ENCODE assay signal across 1 cellular context in the genomic region with DNA sequence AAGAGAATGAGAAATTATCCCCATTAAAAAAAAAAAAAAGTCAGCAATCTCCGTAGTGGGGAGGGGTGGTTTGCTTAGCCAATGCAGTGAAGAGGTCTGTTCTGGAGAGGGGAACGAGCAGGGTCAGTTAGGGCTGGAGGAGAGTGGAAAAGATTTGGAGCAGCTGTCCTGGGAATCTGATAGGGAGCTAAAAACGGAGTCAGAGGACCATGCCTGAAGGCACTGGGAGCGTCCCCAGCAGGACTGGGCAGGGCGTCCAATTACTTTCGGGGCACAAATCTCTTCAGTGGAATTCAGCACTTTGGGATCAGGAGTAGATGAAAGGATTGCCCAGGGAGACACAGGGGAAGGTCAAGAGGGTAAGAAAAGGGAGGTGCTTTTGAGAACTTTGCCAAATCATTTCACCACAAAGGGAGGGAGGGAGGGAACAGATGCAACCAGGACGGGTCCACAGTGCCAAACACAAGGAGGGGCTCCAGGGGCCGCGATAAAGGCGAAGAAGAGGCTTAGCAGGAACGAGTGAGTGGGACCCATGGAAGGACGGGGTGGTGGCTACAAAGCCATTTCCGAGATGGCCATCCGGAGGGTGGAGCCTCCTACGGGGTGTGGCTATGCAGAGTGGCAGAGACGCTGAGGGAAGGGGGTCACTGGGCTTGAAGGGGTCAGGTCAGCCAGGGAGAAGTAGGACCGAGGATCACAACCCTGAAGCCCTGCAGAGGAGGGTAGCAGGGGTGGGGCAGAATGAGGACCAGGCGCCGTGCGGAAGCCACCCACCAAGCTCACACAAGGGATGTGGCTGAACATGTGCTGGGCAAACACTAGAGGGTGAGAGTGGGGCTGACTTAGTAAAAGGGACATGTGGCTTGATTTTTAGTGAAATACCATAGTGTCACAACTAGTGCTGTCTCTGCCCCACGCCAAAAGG.
TF ChIP-seq lines count a peak whose summit lies in the region.

No MANE protein-coding gene starts in this region.

TF ChIP-seq in K562, 482 proteins besides CTCF, POLR2A, EP300 and RAD21 (continued from another document and continues in another):
- TF ChIP-seq, protein P1, sequence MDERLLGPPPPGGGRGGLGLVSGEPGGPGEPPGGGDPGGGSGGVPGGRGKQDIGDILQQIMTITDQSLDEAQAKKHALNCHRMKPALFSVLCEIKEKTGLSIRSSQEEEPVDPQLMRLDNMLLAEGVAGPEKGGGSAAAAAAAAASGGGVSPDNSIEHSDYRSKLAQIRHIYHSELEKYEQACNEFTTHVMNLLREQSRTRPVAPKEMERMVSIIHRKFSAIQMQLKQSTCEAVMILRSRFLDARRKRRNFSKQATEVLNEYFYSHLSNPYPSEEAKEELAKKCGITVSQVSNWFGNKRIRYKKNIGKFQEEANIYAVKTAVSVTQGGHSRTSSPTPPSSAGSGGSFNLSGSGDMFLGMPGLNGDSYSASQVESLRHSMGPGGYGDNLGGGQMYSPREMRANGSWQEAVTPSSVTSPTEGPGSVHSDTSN (CRISPR knock-in tag; IDR thresholded peaks at IDR 0.05; ENCODE audit: low read depth) = no peak
- TF ChIP-seq, protein P1 (tag; conservative IDR thresholded peaks at IDR 0.05; ENCODE audit: low read depth) = no peak
- TF ChIP-seq, protein P2, sequence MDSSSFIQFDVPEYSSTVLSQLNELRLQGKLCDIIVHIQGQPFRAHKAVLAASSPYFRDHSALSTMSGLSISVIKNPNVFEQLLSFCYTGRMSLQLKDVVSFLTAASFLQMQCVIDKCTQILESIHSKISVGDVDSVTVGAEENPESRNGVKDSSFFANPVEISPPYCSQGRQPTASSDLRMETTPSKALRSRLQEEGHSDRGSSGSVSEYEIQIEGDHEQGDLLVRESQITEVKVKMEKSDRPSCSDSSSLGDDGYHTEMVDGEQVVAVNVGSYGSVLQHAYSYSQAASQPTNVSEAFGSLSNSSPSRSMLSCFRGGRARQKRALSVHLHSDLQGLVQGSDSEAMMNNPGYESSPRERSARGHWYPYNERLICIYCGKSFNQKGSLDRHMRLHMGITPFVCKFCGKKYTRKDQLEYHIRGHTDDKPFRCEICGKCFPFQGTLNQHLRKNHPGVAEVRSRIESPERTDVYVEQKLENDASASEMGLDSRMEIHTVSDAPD (CRISPR knock-in tag; IDR thresholded peaks at IDR 0.05) = no peak
- TF ChIP-seq TCF3 (CRISPR knock-in tag; IDR thresholded peaks at IDR 0.05) (no peak), ZFP30 (CRISPR knock-in tag; IDR thresholded peaks at IDR 0.05; ENCODE audit: borderline replicate concordance) (no peak), CBFA2T3 (IDR thresholded peaks at IDR 0.05) (no peak), KDM1A (IDR thresholded peaks at IDR 0.05) (no peak), MAX (CRISPR knock-in tag; IDR thresholded peaks at IDR 0.05) (peak; percentile 85), ZFP1 (CRISPR knock-in tag; IDR thresholded peaks at IDR 0.05) (no peak), AFF1 (IDR thresholded peaks at IDR 0.05; ENCODE audit: low read depth in 1 of 2, partially characterized antibody in 2 of 2) (peak in 1 of 2 experiments; percentile 22), EHMT2 (IDR thresholded peaks at IDR 0.05) (0 out of 2 replicates have a peak, but pooled peaks have one; percentile 25), PHB (CRISPR knock-in tag; IDR thresholded peaks at IDR 0.05) (no peak), HSF4 (CRISPR knock-in tag; IDR thresholded peaks at IDR 0.05; ENCODE audit: borderline replicate concordance) (no peak), PATZ1 (CRISPR knock-in tag; IDR thresholded peaks at IDR 0.05; ENCODE audit: borderline replicate concordance) (no peak), ZNF707 (CRISPR knock-in tag; conservative IDR thresholded peaks at IDR 0.05) (no peak), MTA1 (IDR thresholded peaks at IDR 0.05; ENCODE audit: borderline replicate concordance) (no peak), RREB1 (CRISPR knock-in tag; IDR thresholded peaks at IDR 0.05) (no peak)
